8 cellular contexts compared by ENCODE assay signal in the genomic region with DNA sequence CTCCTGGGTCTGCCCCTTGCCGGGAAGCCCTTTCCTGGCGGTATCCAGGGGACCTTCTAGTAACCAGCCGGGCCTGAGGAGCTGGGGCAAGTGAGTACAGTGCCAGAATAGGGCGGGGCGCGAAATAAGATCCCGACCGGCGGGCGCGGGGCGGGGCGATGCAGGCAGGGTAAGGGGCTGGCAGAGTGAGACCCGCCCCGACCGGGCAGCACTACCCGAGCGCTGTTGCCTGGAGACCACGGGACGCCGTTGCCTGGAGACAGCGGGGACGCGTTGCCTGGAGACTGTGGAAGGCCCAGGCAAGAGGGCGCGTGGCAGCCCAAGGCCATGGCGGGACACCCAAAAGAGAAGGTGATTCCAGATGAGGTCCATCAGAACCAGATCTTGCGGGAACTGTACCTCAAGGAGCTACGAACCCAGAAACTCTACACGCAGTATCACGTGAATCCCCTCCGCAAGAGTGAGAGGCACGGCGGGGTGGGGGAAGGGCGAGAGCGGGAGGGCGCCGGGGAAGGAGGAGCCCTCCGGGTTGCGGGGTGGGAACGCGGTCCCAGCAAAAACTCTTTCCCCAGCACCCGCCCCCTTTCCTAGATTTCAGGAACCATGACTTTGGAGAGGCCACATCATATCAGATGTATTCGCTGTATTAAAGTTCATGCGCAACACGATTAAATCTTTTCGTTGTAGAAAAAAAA. TPM values are rescaled to one million over a fixed set of nuclear protein-coding genes. Genes with fewer than 3 reads are reported as not detected.
DNase-seq lines count a peak whose midpoint lies in the region; ATAC-seq and TF ChIP-seq lines count a peak whose summit lies in the region.

No MANE protein-coding gene starts in this region.

- H3K27me3 Mint-ChIP-seq in activated CD8-positive, alpha-beta T cell treated with anti-CD3 and anti-CD28 coated beads, Interleukin-2, amount 10 ng/mL, durations not matched to agents 7 days and 5 days (ENCODE audit: low read depth) = peaks cover 55% of the 10 kb centered on the region

- H3K36me3 ChIP-seq in GM06990 (ENCODE audit: control insufficient read depth, insufficient read depth, low read length) (no peaks in the 10 kb centered on the region), esophagus muscularis mucosa (no peaks in the 10 kb centered on the region), mucosa of descending colon (ENCODE audit: low read depth) (no peaks in the 10 kb centered on the region)

- no peak overlapping the region for H3K27ac Mint-ChIP-seq in activated CD8-positive, alpha-beta T cell treated with anti-CD3 and anti-CD28 coated beads, Interleukin-2, amount 10 ng/mL, durations not matched to agents 7 days and 5 days

- no peak for TF ChIP-seq EP300 in esophagus muscularis mucosa (IDR thresholded peaks at IDR 0.05)

- CTCF ChIA-PET in activated CD8-positive, alpha-beta T cell treated with anti-CD3 and anti-CD28 coated beads, Interleukin-2, amount 10 ng/mL, durations not matched to agents 7 days and 5 days (lab: Charles Lee) = no interaction called here

- peaks cover 1% of the 10 kb centered on the region for H3K27me3 ChIP-seq in GM06990 (replicated peaks; ENCODE audit: control insufficient read depth, insufficient read depth, low read length)
- peaks cover 0 to 77% (median 13%) of the 10 kb centered on the region in 4 donors for H3K27me3 ChIP-seq in esophagus muscularis mucosa

- no peaks in the 10 kb centered on the region for H3K9me3 Mint-ChIP-seq in activated CD8-positive, alpha-beta T cell treated with anti-CD3 and anti-CD28 coated beads, Interleukin-2, amount 10 ng/mL, durations not matched to agents 7 days and 5 days (ENCODE audit: insufficient read depth)

- no peak overlapping the region for H3K4me3 ChIP-seq in GM06990 (replicated peaks; ENCODE audit: low read depth, low read length)
- peak overlapping the region; percentile 48 to 56 (median 50) for H3K4me3 ChIP-seq in esophagus muscularis mucosa
- no peak overlapping the region for H3K4me3 ChIP-seq in mucosa of descending colon

- H3K4me1 ChIP-seq in esophagus muscularis mucosa (peaks cover 12 to 15% (median 14%) of the 10 kb centered on the region in 4 donors), mucosa of descending colon (ENCODE audit: low read depth) (no peaks in the 10 kb centered on the region)

- no peak overlapping the region for H3K27ac ChIP-seq in esophagus muscularis mucosa (replicated peaks in 1 of 4)

- intact Hi-C loops in esophagus muscularis mucosa (cut with DNase I) = no loop called here
- intact Hi-C loops in mucosa of descending colon (cut with DNase I, micrococcal nuclease) = no loop called here

- H3K9me3 ChIP-seq in esophagus muscularis mucosa (no peaks in the 10 kb centered on the region), mucosa of descending colon (no peaks in the 10 kb centered on the region)

- no peak overlapping the region for H3K4me3 Mint-ChIP-seq in activated CD8-positive, alpha-beta T cell treated with anti-CD3 and anti-CD28 coated beads, Interleukin-2, amount 10 ng/mL, durations not matched to agents 7 days and 5 days

- TF ChIP-seq CTCF in GM06990 (IDR thresholded peaks at IDR 0.05; ENCODE audit: insufficient read depth, low read length, poor library complexity, severe bottlenecking) (no peak), esophagus muscularis mucosa (IDR thresholded peaks at IDR 0.05) (no peak), mucosa of descending colon (IDR thresholded peaks at IDR 0.05) (no peak)

- ATAC-seq in activated CD8-positive, alpha-beta T cell treated with anti-CD3 and anti-CD28 coated beads, Interleukin-2, amount 10 ng/mL, durations not matched to agents 7 days and 5 days = peak; percentile 78
- peak; percentile 85 for ATAC-seq in mucosa of descending colon
- ATAC-seq in stimulated activated naive CD8-positive, alpha-beta T cell treated with anti-CD3 and anti-CD28 coated beads, Interleukin-15, Interleukin-2, amounts not matched to agents 100 U/mL and 50 U/mL, for 24 hours = peak; percentile 73
- ATAC-seq in GM18909 (IDR thresholded peaks at IDR 0.05; ENCODE audit: poor library complexity, unreplicated experiment) = no peak

- no peak for TF ChIP-seq POLR2A in esophagus muscularis mucosa (IDR thresholded peaks at IDR 0.05; ENCODE audit: low read depth)

- H3K4me1 Mint-ChIP-seq in activated CD8-positive, alpha-beta T cell treated with anti-CD3 and anti-CD28 coated beads, Interleukin-2, amount 10 ng/mL, durations not matched to agents 7 days and 5 days (ENCODE audit: low read depth) = peaks cover 2% of the 10 kb centered on the region

- no peaks in the 10 kb centered on the region for H3K36me3 Mint-ChIP-seq in activated CD8-positive, alpha-beta T cell treated with anti-CD3 and anti-CD28 coated beads, Interleukin-2, amount 10 ng/mL, durations not matched to agents 7 days and 5 days (ENCODE audit: low read depth)

- 7% methylated on average over 23 of the region's 47 CpGs for WGBS in esophagus muscularis mucosa

- peak; percentile 39 for DNase-seq in GM06990 (ENCODE audit: extremely low read depth, insufficient read length)
- peak; percentile 86 for DNase-seq in NCI-H2171 (lab: John Stamatoyannopoulos, UW)
- peak; percentile 44 for DNase-seq in activated CD8-positive, alpha-beta T cell treated with anti-CD3 and anti-CD28 coated beads, Interleukin-2, amount 10 ng/mL, durations not matched to agents 7 days and 5 days
- no peak for DNase-seq in esophagus muscularis mucosa (ENCODE audit: extremely low spot score)
- DNase-seq in mucosa of descending colon = peak; percentile 67 to 75 (median 70)
- DNase-seq in stimulated activated naive CD8-positive, alpha-beta T cell treated with anti-CD3 and anti-CD28 coated beads, Interleukin-15, Interleukin-2, amounts not matched to agents 100 U/mL and 50 U/mL, for 24 hours = peak; percentile 55
- no peak for DNase-seq in globus pallidus (ENCODE audit: low spot score)

- POLR2A ChIA-PET in activated CD8-positive, alpha-beta T cell treated with anti-CD3 and anti-CD28 coated beads, Interleukin-2, amount 10 ng/mL, durations not matched to agents 7 days and 5 days (lab: Charles Lee) = interaction anchor here (0.6 kb wide), 1 partner anchor 29 kb away, joined by 3 read pairs; no protein-coding TSS in a partner anchor

RNA-seq across cellular contexts. Expression of a gene that starts 24.3 kb away (rescaled TPM):
- total RNA-seq in activated CD8-positive, alpha-beta T cell treated with anti-CD3 and anti-CD28 coated beads, Interleukin-2, amount 10 ng/mL, durations not matched to agents 7 days and 5 days = 10 to 100 TPM; 58.8 to 59.0 TPM
- total RNA-seq in esophagus muscularis mucosa = 10 to 100 TPM; 49.8 to 71.7 (median 58.4) TPM
- 10 to 100 TPM; 32.3 to 38.9 (median 34.9) TPM for total RNA-seq in mucosa of descending colon

RNA-seq across cellular contexts. Expression of a gene that starts 24.4 kb away (rescaled TPM):
- not detected for total RNA-seq in activated CD8-positive, alpha-beta T cell treated with anti-CD3 and anti-CD28 coated beads, Interleukin-2, amount 10 ng/mL, durations not matched to agents 7 days and 5 days
- not detected for total RNA-seq in esophagus muscularis mucosa
- total RNA-seq in mucosa of descending colon = under 1 TPM in 1 of 3 donors, not detected in 2; 0.34 TPM

Comparison
In these comparisons a context has a peak if more than half of its experiments do, and no peak if none do; other contexts are left out.
1. DNase-seq: peak in GM06990 (single experiment), NCI-H2171 (single experiment), activated CD8-positive, alpha-beta T cell treated with anti-CD3 and anti-CD28 coated beads, Interleukin-2, amount 10 ng/mL, durations not matched to agents 7 days and 5 days (single experiment), mucosa of descending colon (3 of 3) and stimulated activated naive CD8-positive, alpha-beta T cell treated with anti-CD3 and anti-CD28 coated beads, Interleukin-15, Interleukin-2, amounts not matched to agents 100 U/mL and 50 U/mL, for 24 hours (single experiment); none in esophagus muscularis mucosa (single experiment) and globus pallidus (single experiment).
2. H3K4me3 ChIP-seq: peak in esophagus muscularis mucosa (4 of 4); none in GM06990 (single experiment) and mucosa of descending colon (single experiment).